In the genomic region with DNA sequence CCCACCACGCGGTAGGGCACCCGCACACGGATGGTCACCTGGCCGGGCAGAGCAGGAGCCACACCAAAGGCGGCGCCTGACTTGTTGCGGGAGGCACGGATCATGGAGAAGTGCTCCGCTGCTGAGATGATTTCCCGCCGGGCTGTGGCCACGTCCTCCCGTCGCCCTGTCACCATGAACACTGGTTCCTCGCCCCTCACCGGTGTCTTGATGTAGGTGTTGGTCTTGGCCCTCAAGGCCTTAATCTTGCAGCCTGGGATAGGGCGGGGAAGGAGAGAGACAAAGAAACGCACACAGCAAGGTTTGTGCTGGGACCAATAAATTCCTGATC, we compare ENCODE assay signal across 20 cellular contexts. TPM values are rescaled to one million over a fixed set of nuclear protein-coding genes. Genes with fewer than 3 reads are reported as not detected.
DNase-seq lines count a peak whose midpoint lies in the region; ATAC-seq and TF ChIP-seq lines count a peak whose summit lies in the region.
"Had no signal": no experiment of that assay in that cellular context is flagged by ENCODE, and none has a peak within 500 bp of the region (broad histone marks: within the 10 kb centered on the region; RNA-seq: fewer than 3 reads in every experiment).

No MANE protein-coding gene starts in this region.

- no peaks in the 10 kb centered on the region; the same call in 1 of the 2 replicates for H3K36me3 ChIP-seq in GM23338 (ENCODE audit: insufficient read depth)
- H3K36me3 ChIP-seq in WERI-Rb-1: peaks cover 67% of the 10 kb centered on the region
- no peaks in the 10 kb centered on the region for H3K36me3 ChIP-seq in right lobe of liver
- no peaks in the 10 kb centered on the region for H3K36me3 ChIP-seq in spleen
- no peaks in the 10 kb centered on the region for H3K36me3 ChIP-seq in CD4-positive, alpha-beta memory T cell (ENCODE audit: insufficient read depth, low read length)
- no peaks in the 10 kb centered on the region for H3K36me3 ChIP-seq in tibial artery

- peaks cover 71% of the 10 kb centered on the region for H3K4me1 Mint-ChIP-seq in GM23338
- H3K4me1 Mint-ChIP-seq in CD4-positive, alpha-beta memory T cell: peaks cover 0 to 5% (median 2%) of the 10 kb centered on the region in 4 donors

- peaks cover 37% of the 10 kb centered on the region for H4K20me1 ChIP-seq in GM23338 (replicated peaks; ENCODE audit: insufficient read depth)

- H3K27me3 ChIP-seq in GM23338 (ENCODE audit: insufficient read depth) (no peaks in the 10 kb centered on the region), WERI-Rb-1 (ENCODE audit: insufficient read depth, low read depth, severe bottlenecking) (no peaks in the 10 kb centered on the region), right lobe of liver (no peaks in the 10 kb centered on the region), spleen (replicated peaks in 1 of 7) (peaks cover 0 to 36% (median 5%) of the 10 kb centered on the region in 7 donors), tibial artery (peaks cover 0 to 26% of the 10 kb centered on the region in 2 donors)
- no peaks in the 10 kb centered on the region for H3K27me3 ChIP-seq in CD4-positive, alpha-beta memory T cell (ENCODE audit: insufficient read depth, low read length)

- H3K27me3 Mint-ChIP-seq in GM23338 (ENCODE audit: insufficient read depth, low read depth, poor library complexity): peaks cover 24% of the 10 kb centered on the region
- peaks cover 3 to 6% of the 10 kb centered on the region in 2 donors for H3K27me3 Mint-ChIP-seq in CD4-positive, alpha-beta memory T cell

- peaks cover 48% of the 10 kb centered on the region for H3F3A ChIP-seq in GM23338 (replicated peaks; ENCODE audit: low read depth)

- DNase-seq in GM23338 (ENCODE audit: low spot score) (peak; percentile 45), WERI-Rb-1 (no peak), right lobe of liver (no peak), spleen (no peak), NCI-H2196 (lab: John Stamatoyannopoulos, UW; ENCODE audit: unreplicated experiment) (no peak), tibial artery (no peak)
- DNase-seq in CD4-positive, alpha-beta memory T cell: no peak
- DNase-seq: activated CD4-positive, alpha-beta T cell treated with anti-CD3 and anti-CD28 coated beads, Interleukin-2, amount 50 U/mL, for 1 hour; activated T-cell treated with anti-CD3 and anti-CD28 coated beads, Interleukin-2, amount 50 U/mL, for 4 hours; NCI-H146; NCI-H446; stimulated activated CD4-positive, alpha-beta T cell treated with anti-CD3 and anti-CD28 coated beads, Interleukin-4, amount 100 ng/mL, for 1 hour had no signal

- ATAC-seq in GM23338: no peak
- no peak for ATAC-seq in right lobe of liver
- no peak for ATAC-seq in GM21786 (IDR thresholded peaks at IDR 0.05; ENCODE audit: unreplicated experiment)

- peak overlapping the region; percentile 71; the same call in 1 of the 2 replicates for H3K27ac Mint-ChIP-seq in GM23338
- no peak overlapping the region for H3K27ac Mint-ChIP-seq in CD4-positive, alpha-beta memory T cell

- CTCF ChIA-PET in CD4-positive, alpha-beta memory T cell (lab: Charles Lee; ENCODE audit: partially characterized antibody): no interaction called here

- no peak for TF ChIP-seq POLR2A in right lobe of liver (IDR thresholded peaks at IDR 0.05)
- no peak for TF ChIP-seq POLR2A in spleen (IDR thresholded peaks at IDR 0.05)

- no peaks in the 10 kb centered on the region for H3K9me2 ChIP-seq in GM23338 (ENCODE audit: insufficient read depth)

- POLR2A ChIA-PET in CD4-positive, alpha-beta memory T cell (lab: Charles Lee; ENCODE audit: partially characterized antibody): no interaction called here

- H3K27ac ChIP-seq in GM23338 (ENCODE audit: low read depth) (peak overlapping the region; percentile 83; the same call in 1 of the 2 replicates), WERI-Rb-1 (peak overlapping the region; percentile 70), right lobe of liver (peak overlapping the region in 2 of 3 donors; percentile 43 to 67), spleen (peak overlapping the region in 6 of 8 donors; percentile 64 to 83 (median 72)), tibial artery (no peak overlapping the region)
- no peak overlapping the region for H3K27ac ChIP-seq in CD4-positive, alpha-beta memory T cell (ENCODE audit: low read depth, low read length)
- H3K27ac ChIP-seq: epithelial cell of prostate had no signal

- H3K9me3 ChIP-seq in WERI-Rb-1 (ENCODE audit: severe bottlenecking): no peaks in the 10 kb centered on the region
- no peaks in the 10 kb centered on the region for H3K9me3 ChIP-seq in right lobe of liver
- no peaks in the 10 kb centered on the region for H3K9me3 ChIP-seq in spleen
- H3K9me3 ChIP-seq in CD4-positive, alpha-beta memory T cell (ENCODE audit: control insufficient read depth in 1 of 2, low read length in 2 of 2): no peaks in the 10 kb centered on the region
- no peaks in the 10 kb centered on the region for H3K9me3 ChIP-seq in tibial artery

- intact Hi-C loops in right lobe of liver (cut with DNase I) (no loop called here), spleen (cut with DNase I; ENCODE audit: low total_unique reads) (no loop called here), tibial artery (cut with DNase I; ENCODE audit: low total_unique reads) (no loop called here)
- intact Hi-C loops in CD4-positive, alpha-beta memory T cell (cut with micrococcal nuclease): no loop called here

- peaks cover 78% of the 10 kb centered on the region for H3K4me1 ChIP-seq in GM23338 (ENCODE audit: insufficient read depth)
- peaks cover 0 to 25% (median 3%) of the 10 kb centered on the region in 4 donors for H3K4me1 ChIP-seq in right lobe of liver
- peaks cover 6 to 43% (median 29%) of the 10 kb centered on the region in 6 donors for H3K4me1 ChIP-seq in spleen
- H3K4me1 ChIP-seq in CD4-positive, alpha-beta memory T cell (ENCODE audit: insufficient read depth, low read length): peaks cover 10% of the 10 kb centered on the region
- H3K4me1 ChIP-seq in tibial artery: peaks cover 0 to 13% (median 8%) of the 10 kb centered on the region in 4 donors

- H3K4me3 ChIP-seq in GM23338: peak overlapping the region; percentile 54
- no peak overlapping the region for H3K4me3 ChIP-seq in WERI-Rb-1 (ENCODE audit: low read depth, low read length)
- peak overlapping the region in 2 of 3 donors; percentile 76 to 79 for H3K4me3 ChIP-seq in right lobe of liver
- H3K4me3 ChIP-seq in spleen: peak overlapping the region in 3 of 8 donors; percentile 36 to 78 (median 50)
- no peak overlapping the region for H3K4me3 ChIP-seq in CD4-positive, alpha-beta memory T cell (ENCODE audit: low read length in 2 of 2)
- no peak overlapping the region for H3K4me3 ChIP-seq in tibial artery

- H2AFZ ChIP-seq in GM23338: no peak overlapping the region

- 94% methylated on average over 2 of the region's 19 CpGs for WGBS in right lobe of liver (ENCODE audit: insufficient coverage, low coverage, low lambda C conversion rate, missing lambda C conversion rate)
- WGBS in spleen, 5 donors: 92 to 96% (median 93%) methylated on average over 9 to 19 of the region's 19 CpGs

- H3K79me2 ChIP-seq in GM23338 (replicated peaks; ENCODE audit: insufficient read depth): peaks cover 66% of the 10 kb centered on the region

- peaks cover 57% of the 10 kb centered on the region for H3K36me3 Mint-ChIP-seq in GM23338 (ENCODE audit: low read depth)
- H3K36me3 Mint-ChIP-seq in CD4-positive, alpha-beta memory T cell: no peaks in the 10 kb centered on the region

- H3K4me3 Mint-ChIP-seq in GM23338: peak overlapping the region; percentile 96
- no peak overlapping the region for H3K4me3 Mint-ChIP-seq in CD4-positive, alpha-beta memory T cell
- H3K4me3 Mint-ChIP-seq: activated T-cell treated with anti-CD3 and anti-CD28 coated beads, Interleukin-2, amount 50 U/mL, for 4 hours had no signal

- peaks cover 3% of the 10 kb centered on the region; the same call in 1 of the 3 replicates for H3K9me3 Mint-ChIP-seq in GM23338
- H3K9me3 Mint-ChIP-seq in CD4-positive, alpha-beta memory T cell: no peaks in the 10 kb centered on the region
- H3K9me3 Mint-ChIP-seq: activated T-cell treated with anti-CD3 and anti-CD28 coated beads, Interleukin-2, amount 50 U/mL, for 4 hours had no signal

- TF ChIP-seq CTCF in GM23338 (conservative IDR thresholded peaks at IDR 0.05; ENCODE audit: low read depth in 2 of 2) (no peak), WERI-Rb-1 (IDR thresholded peaks at IDR 0.05; ENCODE audit: low read depth, low read length) (no peak), right lobe of liver (IDR thresholded peaks at IDR 0.05) (no peak), spleen (IDR thresholded peaks at IDR 0.05 in 8 of 11, conservative IDR thresholded peaks at IDR 0.05 in 3 of 11) (no peak), tibial artery (IDR thresholded peaks at IDR 0.05) (no peak)

- H3K4me2 ChIP-seq in GM23338: peak overlapping the region; percentile 99

RNA-seq across cellular contexts. Expression of a gene that starts 4.9 kb away (rescaled TPM):
- total RNA-seq in GM23338 (2014; rRNA removed; shearing (Covaris generic)): 31.5 and 38.1 TPM in 2 replicates
- polyA plus RNA-seq in GM23338 (2016; fragmentation: Nextera tagmentation; extraction: Ambion mirVana) (18.5 and 19.7 TPM in 2 replicates), spleen (under 1 TPM; 0.11 to 0.17 (median 0.16) TPM)
- total RNA-seq in right lobe of liver (1 to 10 TPM in 1 of 6 experiments, under 1 TPM in 5; 0.35 to 1.4 (median 0.83) TPM), spleen (under 1 TPM; 0.26 to 0.76 (median 0.38) TPM)
- not detected for total RNA-seq in CD4-positive, alpha-beta memory T cell
- not detected for polyA plus RNA-seq in CD4-positive, alpha-beta memory T cell

RNA-seq across cellular contexts. Expression of a gene that starts 16.4 kb away (rescaled TPM):
- total RNA-seq in GM23338 (2014; rRNA removed; shearing (Covaris generic)): 21.3 and 30.0 TPM in 2 replicates
- polyA plus RNA-seq in GM23338 (2016; fragmentation: Nextera tagmentation; extraction: Ambion mirVana) (42.7 and 47.3 TPM in 2 replicates), spleen (under 1 TPM; 0.28 to 0.61 (median 0.45) TPM)
- total RNA-seq in right lobe of liver (1 to 10 TPM in 2 of 6 experiments, under 1 TPM in 4; 0.40 to 3.2 (median 0.77) TPM), spleen (under 1 TPM in 2 of 7 donors, not detected in 5; 0.50 to 0.70 TPM)
- total RNA-seq in CD4-positive, alpha-beta memory T cell: 1 to 10 TPM in 1 of 2 experiments, under 1 TPM in 1; 0.53 to 1.5 TPM
- polyA plus RNA-seq in CD4-positive, alpha-beta memory T cell: 1 to 10 TPM; 5.9 to 6.6 TPM
- total RNA-seq: Daoy, glomerular endothelial cell, LHCN-M2, myocyte, right cardiac atrium, SK-MEL-5 had no signal

RNA-seq across cellular contexts. Expression of a gene that starts 22.8 kb away (rescaled TPM):
- total RNA-seq in GM23338 (2014; rRNA removed; shearing (Covaris generic)): 35.2 and 67.3 TPM in 2 replicates
- polyA plus RNA-seq in GM23338 (2016; fragmentation: Nextera tagmentation; extraction: Ambion mirVana) (108 and 113 TPM in 2 replicates), spleen (100 to 1,000 TPM in 2 of 3 donors, 10 to 100 TPM in 1; 80.0 to 121 (median 107) TPM)
- total RNA-seq in right lobe of liver (10 to 100 TPM; 49.4 to 71.0 (median 60.3) TPM), spleen (10 to 100 TPM; 29.5 to 53.3 (median 42.3) TPM)
- 10 to 100 TPM; 33.0 to 35.5 TPM for total RNA-seq in CD4-positive, alpha-beta memory T cell
- polyA plus RNA-seq in CD4-positive, alpha-beta memory T cell: 100 to 1,000 TPM; 136 to 151 TPM

RNA-seq across cellular contexts. Expression of a gene that starts 23.8 kb away (rescaled TPM):
- total RNA-seq in GM23338 (2014; rRNA removed; shearing (Covaris generic)): 28.4 and 30.5 TPM in 2 replicates
- polyA plus RNA-seq in GM23338 (2016; fragmentation: Nextera tagmentation; extraction: Ambion mirVana) (10.0 and 11.2 TPM in 2 replicates), spleen (10 to 100 TPM; 11.2 to 18.0 (median 12.2) TPM)
- total RNA-seq in right lobe of liver (10 to 100 TPM; 19.0 to 25.5 (median 21.0) TPM), spleen (10 to 100 TPM; 15.7 to 26.4 (median 21.2) TPM)
- 10 to 100 TPM; 38.0 to 39.5 TPM for total RNA-seq in CD4-positive, alpha-beta memory T cell
- 10 to 100 TPM in 1 of 2 donors, 1 to 10 TPM in 1; 8.9 to 12.7 TPM for polyA plus RNA-seq in CD4-positive, alpha-beta memory T cell

RNA-seq across cellular contexts. Expression of a gene that starts 37.1 kb away (rescaled TPM):
- total RNA-seq in GM23338 (2014; rRNA removed; shearing (Covaris generic)): 56.3 and 68.9 TPM in 2 replicates
- polyA plus RNA-seq in GM23338 (2016; fragmentation: Nextera tagmentation; extraction: Ambion mirVana) (35.5 and 38.9 TPM in 2 replicates), spleen (10 to 100 TPM; 33.9 to 61.1 (median 39.4) TPM)
- total RNA-seq in right lobe of liver (100 to 1,000 TPM in 3 of 6 experiments, 10 to 100 TPM in 3; 79.4 to 129 (median 98.8) TPM), spleen (100 to 1,000 TPM in 6 of 7 donors, 10 to 100 TPM in 1; 95.1 to 279 (median 124) TPM)
- total RNA-seq in CD4-positive, alpha-beta memory T cell: 10 to 100 TPM; 29.7 to 33.8 TPM
- polyA plus RNA-seq in CD4-positive, alpha-beta memory T cell: 10 to 100 TPM; 19.1 to 47.1 TPM

Comparison
In these comparisons a context has a peak if more than half of its experiments do, and no peak if none do; other contexts are left out.
1. H3K27ac ChIP-seq: peak in GM23338 (single experiment), WERI-Rb-1 (single experiment), right lobe of liver (2 of 3) and spleen (6 of 8); none in CD4-positive, alpha-beta memory T cell (single experiment) and tibial artery (0 of 2).
2. H3K4me3 ChIP-seq: peak in GM23338 (single experiment) and right lobe of liver (2 of 3); none in WERI-Rb-1 (single experiment), CD4-positive, alpha-beta memory T cell (0 of 2) and tibial artery (0 of 2).
3. RNA of a gene that starts 4.9 kb away (total RNA-seq): 31.5 to 38.1 TPM in GM23338; 0.35 to 1.4 TPM in right lobe of liver, 0.26 to 0.76 TPM in spleen and not detected in CD4-positive, alpha-beta memory T cell; every median in the first group is over 10 times any median in the second.